ENCODE assay signal across 26 cellular contexts in genomic region chr4:75678965-75679364, GRCh38. TPM values are rescaled to one million over a fixed set of nuclear protein-coding genes. Genes with fewer than 3 reads are reported as not detected.
"Had no signal": no experiment of that assay in that cellular context is flagged by ENCODE, and none has a peak within 500 bp of the region (broad histone marks: within the 10 kb centered on the region; RNA-seq: fewer than 3 reads in every experiment).

No MANE protein-coding gene starts in this region.

- H3K4me3 ChIP-seq: cardiac muscle cell, SJCRH30 had no signal

- H3K4me1 ChIP-seq: SJCRH30 had no signal

- DNase-seq: activated CD4-positive, alpha-beta T cell treated with anti-CD3 and anti-CD28 coated beads for 48 hours; activated CD4-positive, alpha-beta T cell treated with anti-CD3 and anti-CD28 coated beads, Interleukin-2, amount 50 U/mL, for 4 hours; activated CD4-positive, CD25-positive, alpha-beta regulatory T cell treated with anti-CD3 and anti-CD28 coated beads, Interleukin-2, amount 50 U/mL, for 72 hours; activated CD8-positive, alpha-beta memory T cell treated with anti-CD3 and anti-CD28 coated beads, Interleukin-2, amount 50 U/mL, for 48 hours; activated CD8-positive, alpha-beta T cell treated with anti-CD3 and anti-CD28 coated beads, Interleukin-2, amount 10 ng/mL, durations not matched to agents 7 days and 5 days; activated effector memory CD4-positive, alpha-beta T cell treated with anti-CD3 and anti-CD28 coated beads, Interleukin-2, amount 50 U/mL, for 16 hours; activated naive CD4-positive, alpha-beta T cell treated with anti-CD3 and anti-CD28 coated beads for 36 hours; activated T-cell treated with anti-CD3 and anti-CD28 coated beads, Interleukin-2, amount 50 U/mL, for 24 hours; amygdala; brain microvascular endothelial cell; KG1; MV-4-11; NCI-H1092 treated with DMSO at 0.1 percent for 48 hours; NCI-H1417 treated with DMSO at 0.1 percent for 48 hours; NCI-H1694; NCI-H2029; NCI-H2107; NCI-H510A treated with DMSO at 0.1 percent for 48 hours; NCI-H69; NK-92 treated with Interleukin-12 subunit alpha and Interleukin-12 subunit beta, amount 100 ng/mL, for 24 hours; Right ventricle myocardium superior; RPMI8226; SJCRH30 had no signal

- H3K9me3 ChIP-seq: SJCRH30 had no signal

- H3K27me3 ChIP-seq: brain microvascular endothelial cell, cardiac muscle cell, SJCRH30 had no signal

- ATAC-seq: activated CD8-positive, alpha-beta T cell treated with anti-CD3 and anti-CD28 coated beads, Interleukin-2, amount 10 ng/mL, durations not matched to agents 7 days and 5 days; Panc1 had no signal

- H3K36me3 ChIP-seq: brain microvascular endothelial cell, cardiac muscle cell had no signal

- H3K27ac ChIP-seq: brain microvascular endothelial cell, cardiac muscle cell, SJCRH30 had no signal

RNA-seq across cellular contexts. Expression of gene CDKL2, which starts 48.6 kb away (rescaled TPM):
- polyA plus RNA-seq: IgD-negative memory B cell had no signal
